ENCODE assay signal across 14 cellular contexts in the genomic region with DNA sequence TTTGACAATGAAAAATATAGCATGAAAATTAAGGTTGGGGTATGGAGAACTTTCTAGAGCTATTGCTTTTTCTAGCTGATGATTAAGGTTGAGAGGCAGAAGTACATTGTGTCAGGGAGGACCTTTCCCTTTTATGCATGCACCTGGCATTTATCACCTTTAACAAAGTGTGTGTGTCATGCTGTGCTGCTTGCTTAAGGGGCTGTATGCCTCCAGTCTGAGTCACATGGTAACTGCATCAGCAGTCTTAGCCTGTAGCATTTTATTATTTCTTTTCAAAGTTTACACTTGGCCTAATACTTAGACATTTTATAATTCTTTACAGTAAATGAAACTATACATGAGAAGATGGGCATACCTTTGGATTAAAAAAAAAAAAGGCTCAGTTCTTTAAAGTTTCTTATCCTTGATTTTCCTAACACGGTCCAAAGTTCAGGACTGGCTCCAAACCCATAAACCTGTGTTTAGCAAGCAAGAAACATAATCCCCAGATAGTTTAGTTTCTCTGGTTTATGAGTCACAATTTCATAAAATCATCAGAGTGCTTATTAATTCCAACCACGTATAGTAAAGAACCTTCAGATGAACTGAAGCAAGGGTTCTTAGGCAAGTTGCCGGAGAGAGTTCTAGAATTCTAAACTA. TPM values are rescaled to one million over a fixed set of nuclear protein-coding genes. Genes with fewer than 3 reads are reported as not detected.
DNase-seq lines count a peak whose midpoint lies in the region; ATAC-seq, FAIRE-seq and TF ChIP-seq lines count a peak whose summit lies in the region.
"Had no signal": no experiment of that assay in that cellular context is flagged by ENCODE, and none has a peak within 500 bp of the region (broad histone marks: within the 10 kb centered on the region; RNA-seq: fewer than 3 reads in every experiment).

No MANE protein-coding gene starts in this region.

- FAIRE-seq in bronchial epithelial cell (lab: Jason Lieb, UNC) = peak; percentile 7
- FAIRE-seq: HTR-8/SVneo had no signal

- H3K56ac ChIP-seq in mesendoderm (ENCODE audit: low read length) = no peak overlapping the region

- H3K27me3 ChIP-seq in bronchial epithelial cell (ENCODE audit: control insufficient read depth, insufficient read depth, low read length) (no peaks in the 10 kb centered on the region), mesendoderm (ENCODE audit: insufficient read depth, low read length, poor library complexity) (no peaks in the 10 kb centered on the region), aorta (ENCODE audit: control insufficient read depth in 1 of 2, insufficient read depth in 2 of 2, low read length in 1 of 2) (no peaks in the 10 kb centered on the region), upper lobe of left lung (no peaks in the 10 kb centered on the region)

- no peak overlapping the region for H3K4me3 ChIP-seq in bronchial epithelial cell (ENCODE audit: low read depth, low read length)
- no peak overlapping the region for H3K4me3 ChIP-seq in mesendoderm (ENCODE audit: low read length)
- no peak overlapping the region for H3K4me3 ChIP-seq in aorta (ENCODE audit: low read length in 2 of 2)
- H3K4me3 ChIP-seq in upper lobe of left lung = no peak overlapping the region

- no peaks in the 10 kb centered on the region for H3K4me1 ChIP-seq in mesendoderm (ENCODE audit: control insufficient read depth, low read depth, low read length)
- peaks cover 0 to 6% of the 10 kb centered on the region in 2 donors for H3K4me1 ChIP-seq in aorta (ENCODE audit: control insufficient read depth in 1 of 2, insufficient read depth in 2 of 2, low read length in 2 of 2)
- peaks cover 0 to 3% (median 0%) of the 10 kb centered on the region in 4 donors for H3K4me1 ChIP-seq in upper lobe of left lung

- no CpG with 5 or more reads among the region's 3 CpGs for WGBS in mesendoderm (ENCODE audit: extremely low coverage, insufficient coverage, low lambda C conversion rate)
- 59 to 65% methylated on average over 3 of the region's 3 CpGs for WGBS in aorta, 2 donors
- 69 to 77% methylated on average over 3 of the region's 3 CpGs for WGBS in upper lobe of left lung, 2 donors

- H3K79me2 ChIP-seq in mesendoderm (ENCODE audit: control insufficient read depth, insufficient read depth, low read length) = no peaks in the 10 kb centered on the region

- H3K4me2 ChIP-seq in mesendoderm (ENCODE audit: low read length) = no peak overlapping the region

- CTCF ChIA-PET in Calu3 (lab: Charles Lee) = interaction anchor here (0.7 kb wide), 1 partner anchor 8 kb away, joined by 6 read pairs; no protein-coding TSS in a partner anchor

- no peak overlapping the region for H2BK120ac ChIP-seq in mesendoderm (ENCODE audit: low read depth, low read length)

- DNase-seq in Calu3 (peak; percentile 28), LoVo (ENCODE audit: low spot score) (peak; percentile 85), bronchial epithelial cell (ENCODE audit: low read depth) (peak; percentile 94), mesendoderm (peak; percentile 79), aorta (no peak), upper lobe of left lung (no peak)
- no peak for DNase-seq in activated effector memory CD4-positive, alpha-beta T cell treated with Interleukin-2 at 50 U/mL for 16 hours
- DNase-seq: activated CD8-positive, alpha-beta memory T cell treated with anti-CD3 and anti-CD28 coated beads, Interleukin-2, amount 50 U/mL, for 4 hours; AML-193; retina; stimulated activated naive CD4-positive, alpha-beta T cell treated with Interleukin-2 at 50 U/mL for 16 hours had no signal

- intact Hi-C loops in Calu3 (cut with micrococcal nuclease; ENCODE audit: unreplicated experiment) = loop anchor here (5.0 to 10.0 kb wide), 3 partner anchors 57 to 295 kb away; no protein-coding TSS in a partner anchor
- intact Hi-C loops in aorta (cut with DNase I) = no loop called here

- TF ChIP-seq CTCF in Calu3 (IDR thresholded peaks at IDR 0.05; ENCODE audit: unreplicated experiment) (no peak), bronchial epithelial cell (IDR thresholded peaks at IDR 0.05; ENCODE audit: insufficient read depth, low read length, severe bottlenecking) (no peak), upper lobe of left lung (IDR thresholded peaks at IDR 0.05) (no peak)

- no peak overlapping the region for H3K18ac ChIP-seq in mesendoderm (ENCODE audit: low read length)

- TF ChIP-seq POLR2A in upper lobe of left lung (IDR thresholded peaks at IDR 0.05) = no peak

- no peak overlapping the region for H3K4ac ChIP-seq in mesendoderm (ENCODE audit: low read depth, low read length)

- H2BK15ac ChIP-seq in mesendoderm (replicated peaks; ENCODE audit: low read depth) = no peak overlapping the region

- no peaks in the 10 kb centered on the region for H3K9me3 Mint-ChIP-seq in Calu3 (ENCODE audit: low read depth, unreplicated experiment)

- no peak overlapping the region for H3K23ac ChIP-seq in mesendoderm (ENCODE audit: low read length)

- no peak overlapping the region for H2AK5ac ChIP-seq in mesendoderm (ENCODE audit: low read length)

- H4K5ac ChIP-seq in mesendoderm (ENCODE audit: low read length) = no peak overlapping the region

- no TSS peak for BruUV-seq in Calu3 (replicated peaks; lab: Mats Ljungman, UMichigan)

- ATAC-seq in aorta (ENCODE audit: low FRiP score) = no peak
- ATAC-seq in HG03432 (IDR thresholded peaks at IDR 0.05; ENCODE audit: unreplicated experiment) = no peak
- ATAC-seq in upper lobe of left lung (ENCODE audit: low FRiP score in 2 of 2) = no peak

- TF ChIP-seq EP300 in upper lobe of left lung (IDR thresholded peaks at IDR 0.05) = no peak

- H3K79me1 ChIP-seq in mesendoderm (ENCODE audit: low read length) = no peaks in the 10 kb centered on the region

- no peak overlapping the region for H4K8ac ChIP-seq in mesendoderm (ENCODE audit: low read depth, low read length)

- H3K4me1 Mint-ChIP-seq in Calu3 (ENCODE audit: low read depth, unreplicated experiment) = peaks cover 11% of the 10 kb centered on the region

- H3K4me3 Mint-ChIP-seq in Calu3 (ENCODE audit: low read depth, unreplicated experiment) = no peak overlapping the region
- H3K4me3 Mint-ChIP-seq: activated naive CD8-positive, alpha-beta T cell had no signal

- H3K36me3 ChIP-seq in bronchial epithelial cell (ENCODE audit: control insufficient read depth, insufficient read depth, low read length) (no peaks in the 10 kb centered on the region), mesendoderm (ENCODE audit: control insufficient read depth, insufficient read depth, low read length) (no peaks in the 10 kb centered on the region), aorta (ENCODE audit: control insufficient read depth in 1 of 2, insufficient read depth in 2 of 2, low read length in 1 of 2) (no peaks in the 10 kb centered on the region), upper lobe of left lung (peaks cover 0 to 5% (median 0%) of the 10 kb centered on the region in 4 donors)

- H3K27ac ChIP-seq in mesendoderm (ENCODE audit: low read depth, low read length) = no peak overlapping the region
- no peak overlapping the region for H3K27ac ChIP-seq in aorta (ENCODE audit: low read depth in 1 of 2, low read length in 2 of 2)
- peak overlapping the region in 1 of 4 donors; percentile 55 for H3K27ac ChIP-seq in upper lobe of left lung

- no peak overlapping the region for H2BK5ac ChIP-seq in mesendoderm (ENCODE audit: low read length)

- H3K27me3 Mint-ChIP-seq in Calu3 (ENCODE audit: unreplicated experiment) = no peaks in the 10 kb centered on the region

- peak overlapping the region; percentile 76 for H3K27ac Mint-ChIP-seq in Calu3 (ENCODE audit: unreplicated experiment)
- H3K27ac Mint-ChIP-seq: activated naive CD8-positive, alpha-beta T cell had no signal

- H3K9me3 ChIP-seq in aorta (ENCODE audit: control insufficient read depth, low read length) (no peaks in the 10 kb centered on the region), upper lobe of left lung (no peaks in the 10 kb centered on the region)

- H3K36me3 Mint-ChIP-seq in Calu3 (ENCODE audit: insufficient read depth, unreplicated experiment) = no peaks in the 10 kb centered on the region
- H3K36me3 Mint-ChIP-seq: activated naive CD8-positive, alpha-beta T cell had no signal

- H3K9ac ChIP-seq in mesendoderm (ENCODE audit: low read length) = no peak overlapping the region

RNA-seq across cellular contexts. Expression of a gene that starts 14.5 kb away (rescaled TPM):
- 88.5 and 90.1 TPM in 2 replicates for total RNA-seq in Calu3 (2022)
- 1.1 and 5.0 TPM in 2 replicates for total RNA-seq in bronchial epithelial cell
- 0.18 TPM for polyA plus RNA-seq in mesendoderm (2013, experiment 1 of 2)
- 0.07 TPM for polyA plus RNA-seq in mesendoderm (2013, experiment 2 of 2)
- total RNA-seq in aorta = 100 to 1,000 TPM; 145 to 354 TPM
- 10 to 100 TPM; 47.1 to 76.1 TPM for polyA plus RNA-seq in aorta
- 100 to 1,000 TPM; 161 to 339 (median 262) TPM for total RNA-seq in upper lobe of left lung

Comparison
In these comparisons a context has a peak if more than half of its experiments do, and no peak if none do; other contexts are left out.
1. DNase-seq: peak in Calu3 (single experiment), LoVo (single experiment), bronchial epithelial cell (single experiment) and mesendoderm (single experiment); none in aorta (0 of 2), activated effector memory CD4-positive, alpha-beta T cell treated with Interleukin-2 at 50 U/mL for 16 hours (single experiment) and upper lobe of left lung (0 of 2).
2. RNA of a gene that starts 14.5 kb away (total RNA-seq): 145 to 354 TPM in aorta, 161 to 339 TPM in upper lobe of left lung and 88.5 to 90.1 TPM in Calu3; 1.1 to 5.0 TPM in bronchial epithelial cell; every median in the first group is over 10 times any median in the second.